ENCODE assay signal across 8 cellular contexts in the genomic region with DNA sequence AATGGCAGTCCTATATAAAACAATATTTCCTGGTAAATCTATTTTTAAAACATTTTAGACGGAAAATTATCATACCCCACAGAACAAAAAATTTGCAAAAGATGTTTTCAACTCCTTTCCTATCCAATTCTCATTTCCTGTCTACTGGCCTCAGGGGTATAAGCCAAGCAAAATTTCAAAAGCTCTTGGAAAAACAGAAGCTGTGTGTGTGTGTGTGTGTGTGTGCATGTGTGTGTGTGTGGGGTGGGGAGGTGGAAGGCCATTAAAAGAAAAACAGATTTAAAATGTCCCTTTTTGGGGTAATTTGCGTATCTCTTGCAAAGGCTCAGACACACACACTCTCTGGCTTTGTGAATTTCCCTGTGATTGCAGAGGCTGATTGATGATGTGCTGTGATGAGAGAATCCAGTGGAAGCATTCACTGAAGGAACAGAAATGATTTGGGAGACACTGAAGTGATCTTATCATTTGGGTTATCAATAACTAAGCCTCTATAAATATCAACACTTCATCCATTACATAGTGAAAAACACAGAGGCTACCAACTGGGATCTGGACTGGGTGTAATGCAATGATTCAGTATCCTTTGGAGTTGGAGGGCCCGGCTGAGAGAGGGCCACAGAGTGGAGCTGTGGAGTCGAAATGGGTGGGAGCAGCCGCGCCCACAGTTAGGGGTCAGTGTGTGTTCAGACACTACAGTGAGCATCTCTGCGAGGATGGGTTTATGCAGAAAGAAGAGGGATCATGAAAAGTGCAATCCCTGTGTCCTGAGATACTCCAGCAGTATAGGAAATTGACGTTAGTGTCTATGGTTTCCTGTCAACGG.
DNase-seq lines count a peak whose midpoint lies in the region; ATAC-seq and TF ChIP-seq lines count a peak whose summit lies in the region.

No MANE protein-coding gene starts in this region.

- peak; percentile 97 for ATAC-seq in GM23338
- no peak for ATAC-seq in RWPE2 (ENCODE audit: low read depth)
- no peak for ATAC-seq in HG02884 (IDR thresholded peaks at IDR 0.05; ENCODE audit: unreplicated experiment)

- TF ChIP-seq POLR2A in ovary (IDR thresholded peaks at IDR 0.05) (no peak), vagina (IDR thresholded peaks at IDR 0.05) (no peak), adrenal gland (IDR thresholded peaks at IDR 0.05) (no peak)

- peaks cover 5% of the 10 kb centered on the region for H3K9me2 ChIP-seq in GM23338 (ENCODE audit: insufficient read depth)

- no peaks in the 10 kb centered on the region; the same call in 2 of the 3 replicates for H3K4me1 Mint-ChIP-seq in GM23338

- H3K4me3 Mint-ChIP-seq in GM23338 = no peak overlapping the region

- no peak for TF ChIP-seq EP300 in ovary (IDR thresholded peaks at IDR 0.05)

- no peaks in the 10 kb centered on the region for H3K9me3 Mint-ChIP-seq in GM23338

- H3K27ac ChIP-seq in GM23338 (ENCODE audit: low read depth) = no peak overlapping the region
- H3K27ac ChIP-seq in RWPE2 (ENCODE audit: poor library complexity, severe bottlenecking) = no peak overlapping the region
- H3K27ac ChIP-seq in ovary = no peak overlapping the region
- H3K27ac ChIP-seq in vagina = no peak overlapping the region
- H3K27ac ChIP-seq in adrenal gland = no peak overlapping the region

- no peaks in the 10 kb centered on the region for H3K36me3 Mint-ChIP-seq in GM23338 (ENCODE audit: low read depth)

- no peak overlapping the region for H3K4me2 ChIP-seq in GM23338

- intact Hi-C loops in ovary (cut with DNase I) = no loop called here
- intact Hi-C loops in vagina (cut with DNase I) = no loop called here
- intact Hi-C loops in adrenal gland (cut with DNase I) = no loop called here

- DNase-seq in GM23338 (ENCODE audit: low spot score) (peak; percentile 59), RWPE2 (ENCODE audit: low spot score) (no peak), fibroblast of villous mesenchyme (ENCODE audit: low read depth) (peak; percentile 73), ovary (peak; percentile 26 to 52 (median 43)), NCI-H1694 treated with DMSO at 0.1 percent for 48 hours (lab: John Stamatoyannopoulos, UW) (no peak), vagina (ENCODE audit: extremely low spot score in 2 of 2) (no peak), adrenal gland (no peak)

- WGBS in ovary, 3 donors = 26 to 35% (median 34%) methylated on average over 9 of the region's 9 CpGs
- 33 to 41% (median 40%) methylated on average over 9 of the region's 9 CpGs for WGBS in adrenal gland, 4 donors

- H4K20me1 ChIP-seq in GM23338 (replicated peaks; ENCODE audit: insufficient read depth) = no peaks in the 10 kb centered on the region

- H3K36me3 ChIP-seq in GM23338 (ENCODE audit: insufficient read depth) (no peaks in the 10 kb centered on the region), RWPE2 (ENCODE audit: low read depth) (no peaks in the 10 kb centered on the region), ovary (no peaks in the 10 kb centered on the region), vagina (no peaks in the 10 kb centered on the region), adrenal gland (replicated peaks in 1 of 2) (no peaks in the 10 kb centered on the region)

- no peaks in the 10 kb centered on the region for H3K27me3 ChIP-seq in GM23338 (ENCODE audit: insufficient read depth)
- H3K27me3 ChIP-seq in RWPE2 (ENCODE audit: insufficient read depth, poor library complexity, severe bottlenecking) = no peaks in the 10 kb centered on the region
- no peaks in the 10 kb centered on the region for H3K27me3 ChIP-seq in ovary
- H3K27me3 ChIP-seq in vagina = no peaks in the 10 kb centered on the region
- no peaks in the 10 kb centered on the region for H3K27me3 ChIP-seq in adrenal gland

- H3K4me3 ChIP-seq in GM23338 (no peak overlapping the region), RWPE2 (ENCODE audit: severe bottlenecking) (no peak overlapping the region), fibroblast of villous mesenchyme (ENCODE audit: low read depth, low read length) (no peak overlapping the region), ovary (no peak overlapping the region), vagina (no peak overlapping the region), adrenal gland (no peak overlapping the region)

- H3K27ac Mint-ChIP-seq in GM23338 = no peak overlapping the region

- H3K27me3 Mint-ChIP-seq in GM23338 (ENCODE audit: insufficient read depth, low read depth, poor library complexity) = no peaks in the 10 kb centered on the region

- H3K4me1 ChIP-seq in GM23338 (ENCODE audit: insufficient read depth) = 0 out of 2 replicates have a peak, but pooled peaks cover 2% of the 10 kb centered on the region
- no peaks in the 10 kb centered on the region for H3K4me1 ChIP-seq in RWPE2 (ENCODE audit: insufficient read depth, poor library complexity, severe bottlenecking)
- no peaks in the 10 kb centered on the region for H3K4me1 ChIP-seq in ovary (ENCODE audit: insufficient read depth)
- H3K4me1 ChIP-seq in vagina = no peaks in the 10 kb centered on the region
- H3K4me1 ChIP-seq in adrenal gland (replicated peaks in 1 of 2) = no peaks in the 10 kb centered on the region

- no peaks in the 10 kb centered on the region for H3K79me2 ChIP-seq in GM23338 (replicated peaks; ENCODE audit: insufficient read depth)

- no peak overlapping the region for H2AFZ ChIP-seq in GM23338

- H3K9me3 ChIP-seq in RWPE2 (ENCODE audit: severe bottlenecking) (no peaks in the 10 kb centered on the region), ovary (no peaks in the 10 kb centered on the region), vagina (no peaks in the 10 kb centered on the region), adrenal gland (replicated peaks in 1 of 3) (no peaks in the 10 kb centered on the region)

- TF ChIP-seq CTCF in GM23338 (conservative IDR thresholded peaks at IDR 0.05; ENCODE audit: low read depth in 2 of 2) = peak; percentile 51 to 69
- peak; percentile 7 for TF ChIP-seq CTCF in RWPE2 (IDR thresholded peaks at IDR 0.05; ENCODE audit: poor library complexity, severe bottlenecking)
- TF ChIP-seq CTCF in fibroblast of villous mesenchyme (IDR thresholded peaks at IDR 0.05; ENCODE audit: insufficient read depth, low read depth, low read length) = peak; percentile 71
- no peak for TF ChIP-seq CTCF in ovary (IDR thresholded peaks at IDR 0.05)
- no peak for TF ChIP-seq CTCF in vagina (IDR thresholded peaks at IDR 0.05)
- TF ChIP-seq CTCF in adrenal gland (IDR thresholded peaks at IDR 0.05) = no peak

- H3F3A ChIP-seq in GM23338 (replicated peaks; ENCODE audit: low read depth) = no peaks in the 10 kb centered on the region

TF ChIP-seq in GM23338, 12 proteins besides CTCF, POLR2A, EP300 and RAD21 (continues in another document):
- TF ChIP-seq JUNB (IDR thresholded peaks at IDR 0.05; ENCODE audit: unreplicated experiment) = no peak
- no peak for TF ChIP-seq POLR2AphosphoS5 (IDR thresholded peaks at IDR 0.05; ENCODE audit: low read depth)
- TF ChIP-seq, protein P1, sequence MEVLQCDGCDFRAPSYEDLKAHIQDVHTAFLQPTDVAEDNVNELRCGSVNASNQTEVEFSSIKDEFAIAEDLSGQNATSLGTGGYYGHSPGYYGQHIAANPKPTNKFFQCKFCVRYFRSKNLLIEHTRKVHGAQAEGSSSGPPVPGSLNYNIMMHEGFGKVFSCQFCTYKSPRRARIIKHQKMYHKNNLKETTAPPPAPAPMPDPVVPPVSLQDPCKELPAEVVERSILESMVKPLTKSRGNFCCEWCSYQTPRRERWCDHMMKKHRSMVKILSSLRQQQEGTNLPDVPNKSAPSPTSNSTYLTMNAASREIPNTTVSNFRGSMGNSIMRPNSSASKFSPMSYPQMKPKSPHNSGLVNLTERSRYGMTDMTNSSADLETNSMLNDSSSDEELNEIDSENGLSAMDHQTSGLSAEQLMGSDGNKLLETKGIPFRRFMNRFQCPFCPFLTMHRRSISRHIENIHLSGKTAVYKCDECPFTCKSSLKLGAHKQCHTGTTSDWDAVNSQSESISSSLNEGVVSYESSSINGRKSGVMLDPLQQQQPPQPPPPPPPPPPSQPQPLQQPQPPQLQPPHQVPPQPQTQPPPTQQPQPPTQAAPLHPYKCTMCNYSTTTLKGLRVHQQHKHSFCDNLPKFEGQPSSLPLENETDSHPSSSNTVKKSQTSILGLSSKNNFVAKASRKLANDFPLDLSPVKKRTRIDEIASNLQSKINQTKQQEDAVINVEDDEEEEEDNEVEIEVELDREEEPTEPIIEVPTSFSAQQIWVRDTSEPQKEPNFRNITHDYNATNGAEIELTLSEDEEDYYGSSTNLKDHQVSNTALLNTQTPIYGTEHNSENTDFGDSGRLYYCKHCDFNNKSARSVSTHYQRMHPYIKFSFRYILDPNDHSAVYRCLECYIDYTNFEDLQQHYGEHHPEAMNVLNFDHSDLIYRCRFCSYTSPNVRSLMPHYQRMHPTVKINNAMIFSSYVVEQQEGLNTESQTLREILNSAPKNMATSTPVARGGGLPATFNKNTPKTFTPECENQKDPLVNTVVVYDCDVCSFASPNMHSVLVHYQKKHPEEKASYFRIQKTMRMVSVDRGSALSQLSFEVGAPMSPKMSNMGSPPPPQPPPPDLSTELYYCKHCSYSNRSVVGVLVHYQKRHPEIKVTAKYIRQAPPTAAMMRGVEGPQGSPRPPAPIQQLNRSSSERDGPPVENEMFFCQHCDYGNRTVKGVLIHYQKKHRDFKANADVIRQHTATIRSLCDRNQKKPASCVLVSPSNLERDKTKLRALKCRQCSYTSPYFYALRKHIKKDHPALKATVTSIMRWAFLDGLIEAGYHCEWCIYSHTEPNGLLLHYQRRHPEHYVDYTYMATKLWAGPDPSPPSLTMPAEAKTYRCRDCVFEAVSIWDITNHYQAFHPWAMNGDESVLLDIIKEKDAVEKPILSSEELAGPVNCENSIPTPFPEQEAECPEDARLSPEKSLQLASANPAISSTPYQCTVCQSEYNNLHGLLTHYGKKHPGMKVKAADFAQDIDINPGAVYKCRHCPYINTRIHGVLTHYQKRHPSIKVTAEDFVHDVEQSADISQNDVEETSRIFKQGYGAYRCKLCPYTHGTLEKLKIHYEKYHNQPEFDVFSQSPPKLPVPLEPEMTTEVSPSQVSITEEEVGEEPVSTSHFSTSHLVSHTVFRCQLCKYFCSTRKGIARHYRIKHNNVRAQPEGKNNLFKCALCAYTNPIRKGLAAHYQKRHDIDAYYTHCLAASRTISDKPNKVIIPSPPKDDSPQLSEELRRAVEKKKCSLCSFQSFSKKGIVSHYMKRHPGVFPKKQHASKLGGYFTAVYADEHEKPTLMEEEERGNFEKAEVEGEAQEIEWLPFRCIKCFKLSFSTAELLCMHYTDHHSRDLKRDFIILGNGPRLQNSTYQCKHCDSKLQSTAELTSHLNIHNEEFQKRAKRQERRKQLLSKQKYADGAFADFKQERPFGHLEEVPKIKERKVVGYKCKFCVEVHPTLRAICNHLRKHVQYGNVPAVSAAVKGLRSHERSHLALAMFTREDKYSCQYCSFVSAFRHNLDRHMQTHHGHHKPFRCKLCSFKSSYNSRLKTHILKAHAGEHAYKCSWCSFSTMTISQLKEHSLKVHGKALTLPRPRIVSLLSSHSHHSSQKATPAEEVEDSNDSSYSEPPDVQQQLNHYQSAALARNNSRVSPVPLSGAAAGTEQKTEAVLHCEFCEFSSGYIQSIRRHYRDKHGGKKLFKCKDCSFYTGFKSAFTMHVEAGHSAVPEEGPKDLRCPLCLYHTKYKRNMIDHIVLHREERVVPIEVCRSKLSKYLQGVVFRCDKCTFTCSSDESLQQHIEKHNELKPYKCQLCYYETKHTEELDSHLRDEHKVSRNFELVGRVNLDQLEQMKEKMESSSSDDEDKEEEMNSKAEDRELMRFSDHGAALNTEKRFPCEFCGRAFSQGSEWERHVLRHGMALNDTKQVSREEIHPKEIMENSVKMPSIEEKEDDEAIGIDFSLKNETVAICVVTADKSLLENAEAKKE (CRISPR knock-in tag; IDR thresholded peaks at IDR 0.05) = no peak

Comparison
In these comparisons a context has a peak if more than half of its experiments do, and no peak if none do; other contexts are left out.
1. DNase-seq: peak in GM23338 (single experiment), fibroblast of villous mesenchyme (single experiment) and ovary (5 of 5); none in RWPE2 (single experiment), NCI-H1694 treated with DMSO at 0.1 percent for 48 hours (single experiment), vagina (0 of 2) and adrenal gland (0 of 7).
2. CTCF ChIP-seq: peak in GM23338 (2 of 2), RWPE2 (single experiment) and fibroblast of villous mesenchyme (single experiment); none in ovary (0 of 3), vagina (0 of 3) and adrenal gland (0 of 6).